In the genomic region with DNA sequence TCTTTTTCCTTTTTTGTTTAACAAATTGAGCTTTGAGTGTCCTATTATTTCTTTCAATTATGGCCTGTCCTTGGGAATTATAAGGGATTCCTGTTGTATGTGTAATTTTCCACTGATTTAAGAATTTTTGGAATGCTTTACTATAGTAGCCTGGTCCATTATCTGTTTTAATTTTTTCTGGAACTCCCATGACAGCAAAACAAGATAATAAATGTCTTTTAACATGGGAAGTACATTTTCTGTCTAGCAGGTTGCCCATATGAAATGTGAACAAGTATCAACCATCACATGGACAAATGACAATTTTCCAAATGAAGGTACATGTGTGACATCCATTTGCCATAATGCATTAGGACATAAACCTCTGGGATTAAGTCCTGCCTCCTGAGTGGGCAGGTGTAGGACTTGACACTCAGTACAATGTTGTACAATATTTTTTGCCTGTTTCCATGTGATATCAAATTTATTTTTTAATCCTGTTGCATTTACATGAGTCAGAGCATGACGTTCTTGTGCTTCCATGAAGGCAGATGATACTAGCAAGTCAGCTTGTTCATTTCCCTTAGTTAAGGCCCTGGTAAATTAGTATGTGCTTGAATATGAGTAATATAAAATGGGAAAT, we compare ENCODE assay signal across 2 cellular contexts.
TF ChIP-seq lines count a peak whose summit lies in the region.

No MANE protein-coding gene starts in this region.

TF ChIP-seq in GM23338, 12 proteins besides CTCF, POLR2A, EP300 and RAD21:
- TF ChIP-seq ZNF114 (CRISPR knock-in tag; IDR thresholded peaks at IDR 0.05), result 0 out of 2 replicates have a peak, but pooled peaks have one; percentile 30

TF ChIP-seq in SK-N-SH treated with all-trans-retinoic acid at 6 μM for 48 hours, 23 proteins besides CTCF, POLR2A, EP300 and RAD21:
- TF ChIP-seq ISL1 (CRISPR knock-in tag; IDR thresholded peaks at IDR 0.05) (peak; percentile 83), ESRRG (CRISPR knock-in tag; IDR thresholded peaks at IDR 0.05) (peak; percentile 40), GLIS3 (CRISPR knock-in tag; IDR thresholded peaks at IDR 0.05) (0 out of 2 replicates have a peak, but pooled peaks have one; percentile 35), CSDC2 (CRISPR knock-in tag; IDR thresholded peaks at IDR 0.05) (peak; percentile 62; the same call in 1 of the 2 replicates)
- TF ChIP-seq, protein P1, sequence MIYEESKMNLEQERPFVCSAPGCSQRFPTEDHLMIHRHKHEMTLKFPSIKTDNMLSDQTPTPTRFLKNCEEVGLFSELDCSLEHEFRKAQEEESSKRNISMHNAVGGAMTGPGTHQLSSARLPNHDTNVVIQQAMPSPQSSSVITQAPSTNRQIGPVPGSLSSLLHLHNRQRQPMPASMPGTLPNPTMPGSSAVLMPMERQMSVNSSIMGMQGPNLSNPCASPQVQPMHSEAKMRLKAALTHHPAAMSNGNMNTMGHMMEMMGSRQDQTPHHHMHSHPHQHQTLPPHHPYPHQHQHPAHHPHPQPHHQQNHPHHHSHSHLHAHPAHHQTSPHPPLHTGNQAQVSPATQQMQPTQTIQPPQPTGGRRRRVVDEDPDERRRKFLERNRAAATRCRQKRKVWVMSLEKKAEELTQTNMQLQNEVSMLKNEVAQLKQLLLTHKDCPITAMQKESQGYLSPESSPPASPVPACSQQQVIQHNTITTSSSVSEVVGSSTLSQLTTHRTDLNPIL (CRISPR knock-in tag; IDR thresholded peaks at IDR 0.05; ENCODE audit: low read depth), result peak; percentile 74; the same call in 1 of the 2 replicates
